Comparison of ENCODE assay signal across 1 cellular context in genomic region chr7:134432296-134433152, GRCh38.
TF ChIP-seq lines count a peak whose summit lies in the region.

No MANE protein-coding gene starts in this region.

TF ChIP-seq in K562, 482 proteins besides CTCF, POLR2A, EP300 and RAD21 (continued from another document):
- TF ChIP-seq, protein P1, sequence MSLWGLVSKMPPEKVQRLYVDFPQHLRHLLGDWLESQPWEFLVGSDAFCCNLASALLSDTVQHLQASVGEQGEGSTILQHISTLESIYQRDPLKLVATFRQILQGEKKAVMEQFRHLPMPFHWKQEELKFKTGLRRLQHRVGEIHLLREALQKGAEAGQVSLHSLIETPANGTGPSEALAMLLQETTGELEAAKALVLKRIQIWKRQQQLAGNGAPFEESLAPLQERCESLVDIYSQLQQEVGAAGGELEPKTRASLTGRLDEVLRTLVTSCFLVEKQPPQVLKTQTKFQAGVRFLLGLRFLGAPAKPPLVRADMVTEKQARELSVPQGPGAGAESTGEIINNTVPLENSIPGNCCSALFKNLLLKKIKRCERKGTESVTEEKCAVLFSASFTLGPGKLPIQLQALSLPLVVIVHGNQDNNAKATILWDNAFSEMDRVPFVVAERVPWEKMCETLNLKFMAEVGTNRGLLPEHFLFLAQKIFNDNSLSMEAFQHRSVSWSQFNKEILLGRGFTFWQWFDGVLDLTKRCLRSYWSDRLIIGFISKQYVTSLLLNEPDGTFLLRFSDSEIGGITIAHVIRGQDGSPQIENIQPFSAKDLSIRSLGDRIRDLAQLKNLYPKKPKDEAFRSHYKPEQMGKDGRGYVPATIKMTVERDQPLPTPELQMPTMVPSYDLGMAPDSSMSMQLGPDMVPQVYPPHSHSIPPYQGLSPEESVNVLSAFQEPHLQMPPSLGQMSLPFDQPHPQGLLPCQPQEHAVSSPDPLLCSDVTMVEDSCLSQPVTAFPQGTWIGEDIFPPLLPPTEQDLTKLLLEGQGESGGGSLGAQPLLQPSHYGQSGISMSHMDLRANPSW (CRISPR knock-in tag; IDR thresholded peaks at IDR 0.05) = no peak
- TF ChIP-seq U2AF2 (optimal IDR thresholded peaks at IDR 0.05; ENCODE audit: low read depth, low read length) (no peak), ZNF512 (tag; IDR thresholded peaks at IDR 0.05) (0 out of 2 replicates have a peak, but pooled peaks have one; percentile 6), ZNF76 (CRISPR knock-in tag; IDR thresholded peaks at IDR 0.05; ENCODE audit: borderline replicate concordance) (no peak), SP1 (CRISPR knock-in tag; IDR thresholded peaks at IDR 0.05) (peak; percentile 62; the same call in 1 of the 2 replicates), ZNF224 (CRISPR knock-in tag; IDR thresholded peaks at IDR 0.05) (no peak)
